8 cellular contexts compared by ENCODE assay signal in the genomic region with DNA sequence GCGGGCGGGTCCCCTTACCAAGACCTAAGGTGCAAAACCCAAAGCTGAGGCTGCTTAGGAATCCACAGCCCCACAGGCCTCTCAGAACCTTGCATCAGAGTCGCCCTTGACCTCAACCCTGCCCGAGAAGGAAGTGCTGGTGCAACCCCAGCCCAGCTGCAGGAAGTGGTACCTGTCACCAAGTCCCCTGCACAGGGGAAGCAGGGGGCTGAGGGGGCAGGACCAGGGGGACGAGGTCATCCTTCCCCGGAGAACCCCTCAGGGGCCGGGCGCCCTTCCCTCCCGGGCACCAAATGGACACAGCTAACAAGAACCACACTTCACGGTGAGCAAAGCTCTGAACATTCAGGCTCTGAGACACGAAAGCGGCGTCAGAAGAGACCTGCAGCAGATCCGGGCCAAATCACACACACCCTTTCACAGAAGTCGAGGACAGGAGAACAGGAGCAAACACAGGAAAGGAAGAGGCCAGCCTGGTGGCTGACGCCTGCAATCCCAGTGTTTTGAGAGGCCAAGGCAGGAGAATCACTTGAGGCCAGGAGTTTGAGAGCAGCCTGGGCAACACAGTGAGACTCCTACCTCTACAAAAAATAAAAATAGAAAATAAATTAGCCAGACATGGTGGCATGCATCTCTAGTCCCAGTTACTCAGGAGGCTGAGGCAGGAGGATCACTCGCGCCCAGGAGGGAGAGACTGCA. TPM values are rescaled to one million over a fixed set of nuclear protein-coding genes. Genes with fewer than 3 reads are reported as not detected.
DNase-seq lines count a peak whose midpoint lies in the region; ATAC-seq and TF ChIP-seq lines count a peak whose summit lies in the region.

No MANE protein-coding gene starts in this region.

- TF ChIP-seq CTCF in GM13976 (IDR thresholded peaks at IDR 0.05; ENCODE audit: borderline replicate concordance, control extremely low read depth, extremely low read depth, insufficient read depth, missing control alignments) = no peak

- H3K4me1 ChIP-seq in GM23248 (ENCODE audit: insufficient read depth) = 0 out of 2 replicates have a peak, but pooled peaks cover 5% of the 10 kb centered on the region

- no peaks in the 10 kb centered on the region for H3K79me2 ChIP-seq in GM23248 (ENCODE audit: insufficient read depth)

- H3K36me3 Mint-ChIP-seq in naive thymus-derived CD8-positive, alpha-beta T cell = peaks cover 0 to 28% (median 4%) of the 10 kb centered on the region in 3 donors

- peaks cover 40 to 92% (median 84%) of the 10 kb centered on the region in 4 donors for H3K4me1 Mint-ChIP-seq in naive thymus-derived CD8-positive, alpha-beta T cell

- H3K4me2 ChIP-seq in GM23248 (ENCODE audit: unreplicated experiment) = no peak overlapping the region

- H3K4me3 Mint-ChIP-seq in naive thymus-derived CD8-positive, alpha-beta T cell = peak overlapping the region; percentile 65 to 95 (median 86)

- no peaks in the 10 kb centered on the region for H3K9me3 Mint-ChIP-seq in naive thymus-derived CD8-positive, alpha-beta T cell

- WGBS in GM23248 (ENCODE audit: low coverage in 1 of 2, low lambda C conversion rate in 2 of 2, missing lambda C conversion rate in 2 of 2), 2 experiments = 88 to 92% methylated on average over 17 to 18 of the region's 18 CpGs

- peak; percentile 35 to 37 for ATAC-seq in naive thymus-derived CD8-positive, alpha-beta T cell

- in situ Hi-C loops in GM13976 (cut with MboI; ENCODE audit: low sequenced_read_pairs, unreplicated experiment) = no loop called here
- in situ Hi-C loops in GM23248 (cut with MboI) = no loop called here

- peak overlapping the region; percentile 88 to 96 (median 94) for H3K27ac Mint-ChIP-seq in naive thymus-derived CD8-positive, alpha-beta T cell

- H3K27me3 Mint-ChIP-seq in naive thymus-derived CD8-positive, alpha-beta T cell = no peaks in the 10 kb centered on the region

- POLR2A ChIA-PET in naive thymus-derived CD8-positive, alpha-beta T cell (lab: Charles Lee) = interaction anchor here (1.0 to 16.7 kb wide), 10 partner anchors 13 to 113 kb away, joined by 3 to 703 read pairs (median 6); a partner anchor contains a TSS

- no peaks in the 10 kb centered on the region for H3K27me3 ChIP-seq in GM23248 (replicated peaks; ENCODE audit: insufficient read depth)

- H3K4me3 ChIP-seq in Jurkat, Clone E6-1 (ENCODE audit: low read length) = peak overlapping the region; percentile 13; the same call in 1 of the 2 replicates
- H3K4me3 ChIP-seq in GM23248 = no peak overlapping the region

- H3F3A ChIP-seq in GM23248 (ENCODE audit: insufficient read depth) = no peaks in the 10 kb centered on the region

- peak; percentile 69 for DNase-seq in GM13976 (ENCODE audit: low spot score)
- DNase-seq in Jurkat, Clone E6-1 (ENCODE audit: low read depth, low spot score) = peak; percentile 71
- peak; percentile 58 for DNase-seq in activated T-cell treated with anti-CD3 and anti-CD28 coated beads for 48 hours (ENCODE audit: low read depth)
- peak in 9 of 10 donors; percentile 19 to 79 (median 53) for DNase-seq in naive thymus-derived CD8-positive, alpha-beta T cell
- no peak for DNase-seq in mesenteric fat pad (ENCODE audit: low spot score)
- DNase-seq in GM23248 = no peak
- DNase-seq in DMS53 treated with DMSO at 0.1 percent for 48 hours (lab: John Stamatoyannopoulos, UW; ENCODE audit: unreplicated experiment) = no peak
- no peak for DNase-seq in NCI-H2081 (lab: John Stamatoyannopoulos, UW)

- H3K9me3 ChIP-seq in GM23248 (ENCODE audit: low read depth) = no peaks in the 10 kb centered on the region

- no peak overlapping the region for H2AFZ ChIP-seq in GM23248

- H3K9me2 ChIP-seq in GM23248 (ENCODE audit: insufficient read depth) = no peaks in the 10 kb centered on the region

- H3K9ac ChIP-seq in GM23248 = no peak overlapping the region

- no peaks in the 10 kb centered on the region for H3K36me3 ChIP-seq in GM23248 (ENCODE audit: low read depth)

- no peak overlapping the region for H3K27ac ChIP-seq in GM23248

- H4K20me1 ChIP-seq in GM23248 (ENCODE audit: insufficient read depth) = no peaks in the 10 kb centered on the region

RNA-seq across cellular contexts. Expression of a gene that starts 6.4 kb away (rescaled TPM):
- 108 TPM for polyA plus RNA-seq in Jurkat, Clone E6-1 (2012; ENCODE audit: insufficient read depth, insufficient read length)
- 100 to 1,000 TPM; 177 to 180 TPM for total RNA-seq in naive thymus-derived CD8-positive, alpha-beta T cell
- 100 to 1,000 TPM; 423 to 549 (median 524) TPM for polyA plus RNA-seq in naive thymus-derived CD8-positive, alpha-beta T cell
- total RNA-seq in mesenteric fat pad = 131 TPM
- 1.3 and 2.1 TPM in 2 replicates for total RNA-seq in GM23248 (2014; rRNA removed; shearing (Covaris generic))
- 2.2 and 2.7 TPM in 2 replicates for polyA plus RNA-seq in GM23248 (2016; fragmentation: Nextera tagmentation; extraction: Ambion mirVana)

RNA-seq across cellular contexts. Expression of a gene that starts 25.5 kb away (rescaled TPM):
- polyA plus RNA-seq in Jurkat, Clone E6-1 (2012; ENCODE audit: insufficient read depth, insufficient read length) = 64.7 TPM
- total RNA-seq in naive thymus-derived CD8-positive, alpha-beta T cell = 10 to 100 TPM; 23.5 to 27.9 TPM
- 10 to 100 TPM; 11.7 to 13.5 (median 12.1) TPM for polyA plus RNA-seq in naive thymus-derived CD8-positive, alpha-beta T cell
- total RNA-seq in mesenteric fat pad = 31.8 TPM
- 25.6 and 34.3 TPM in 2 replicates for total RNA-seq in GM23248 (2014; rRNA removed; shearing (Covaris generic))
- polyA plus RNA-seq in GM23248 (2016; fragmentation: Nextera tagmentation; extraction: Ambion mirVana) = 34.4 and 35.8 TPM in 2 replicates

RNA-seq across cellular contexts. Expression of a gene that starts 40.8 kb away (rescaled TPM):
- polyA plus RNA-seq in Jurkat, Clone E6-1 (2012; ENCODE audit: insufficient read depth, insufficient read length) = 98.0 TPM
- 10 to 100 TPM; 62.0 to 68.7 TPM for total RNA-seq in naive thymus-derived CD8-positive, alpha-beta T cell
- 10 to 100 TPM; 42.4 to 54.1 (median 44.3) TPM for polyA plus RNA-seq in naive thymus-derived CD8-positive, alpha-beta T cell
- total RNA-seq in mesenteric fat pad = 161 TPM
- total RNA-seq in GM23248 (2014; rRNA removed; shearing (Covaris generic)) = 680 and 814 TPM in 2 replicates
- polyA plus RNA-seq in GM23248 (2016; fragmentation: Nextera tagmentation; extraction: Ambion mirVana) = 676 and 703 TPM in 2 replicates

Comparison
In these comparisons a context has a peak if more than half of its experiments do, and no peak if none do; other contexts are left out.
1. DNase-seq: peak in GM13976 (single experiment), Jurkat, Clone E6-1 (single experiment), activated T-cell treated with anti-CD3 and anti-CD28 coated beads for 48 hours (single experiment) and naive thymus-derived CD8-positive, alpha-beta T cell (9 of 10); none in mesenteric fat pad (single experiment), GM23248 (single experiment), DMS53 treated with DMSO at 0.1 percent for 48 hours (single experiment) and NCI-H2081 (0 of 2).
2. RNA of a gene that starts 6.4 kb away (total RNA-seq): 177 to 180 TPM in naive thymus-derived CD8-positive, alpha-beta T cell and 131 TPM in mesenteric fat pad (single experiment); 1.3 to 2.1 TPM in GM23248; every median in the first group is over 10 times any median in the second.